ENCODE assay signal across 9 cellular contexts in genomic region chr12:109020750-109021380, GRCh38. TPM values are rescaled to one million over a fixed set of nuclear protein-coding genes. Genes with fewer than 3 reads are reported as not detected.
DNase-seq lines count a peak whose midpoint lies in the region; ATAC-seq, FAIRE-seq and TF ChIP-seq lines count a peak whose summit lies in the region.
"Had no signal": no experiment of that assay in that cellular context is flagged by ENCODE, and none has a peak within 500 bp of the region (broad histone marks: within the 10 kb centered on the region; RNA-seq: fewer than 3 reads in every experiment).

Gene SVOP, minus strand, starts transcription at chr12:109021068. Its CDS starts 200 bp downstream, at chr12:109020868.

- POLR2A ChIA-PET in A549 (lab: Yijun Ruan, JAX) (no interaction called here), endothelial cell of umbilical vein (lab: Charles Lee) (no interaction called here)
- POLR2A ChIA-PET in activated CD4-positive, alpha-beta memory T cell treated with anti-CD3 and anti-CD28 coated beads, Interleukin-2, amount 10 ng/mL, durations not matched to agents 7 days and 5 days (lab: Charles Lee) = no interaction called here

- no peaks in the 10 kb centered on the region for H3K27me3 ChIP-seq in H9 (ENCODE audit: insufficient read depth, low read length)
- H3K27me3 ChIP-seq in endothelial cell of umbilical vein (ENCODE audit: control insufficient read depth in 2 of 2, insufficient read depth in 2 of 2, low read length in 2 of 2) = no peaks in the 10 kb centered on the region

- peaks cover 8 to 10% of the 10 kb centered on the region in 2 experiments for H3K4me1 Mint-ChIP-seq in H9
- no peaks in the 10 kb centered on the region for H3K4me1 Mint-ChIP-seq in activated CD4-positive, alpha-beta memory T cell treated with anti-CD3 and anti-CD28 coated beads, Interleukin-2, amount 10 ng/mL, durations not matched to agents 7 days and 5 days

- H3K79me2 ChIP-seq in H9 (ENCODE audit: insufficient read depth, low read length) (no peaks in the 10 kb centered on the region), endothelial cell of umbilical vein (ENCODE audit: control insufficient read depth, insufficient read depth, low read length) (no peaks in the 10 kb centered on the region)

- H3K9me1 ChIP-seq in endothelial cell of umbilical vein (replicated peaks; ENCODE audit: control insufficient read depth, extremely low read depth, insufficient read depth, low read length) = no peaks in the 10 kb centered on the region

- BruUV-seq in endothelial cell of umbilical vein (replicated peaks; lab: Mats Ljungman, UMichigan) = no TSS peak

- no peaks in the 10 kb centered on the region for H3K79me1 ChIP-seq in H9 (ENCODE audit: insufficient read depth, low read depth, low read length, poor library complexity, severe bottlenecking)

- no peak for TF ChIP-seq EP300 in A549 (IDR thresholded peaks at IDR 0.05)

- H3K27ac Mint-ChIP-seq in H9 = no peak within 1 kb of the TSS
- H3K27ac Mint-ChIP-seq in activated CD4-positive, alpha-beta memory T cell treated with anti-CD3 and anti-CD28 coated beads, Interleukin-2, amount 10 ng/mL, durations not matched to agents 7 days and 5 days = no peak within 1 kb of the TSS

- no peak within 1 kb of the TSS for H3K18ac ChIP-seq in H9 (ENCODE audit: insufficient read length, low read depth, low read length)

- no peaks in the 10 kb centered on the region; a peak in 1 of 7 replicates for H3K36me3 Mint-ChIP-seq in H9 (ENCODE audit: insufficient read depth in 1 of 3, low read depth in 3 of 3)
- no peaks in the 10 kb centered on the region for H3K36me3 Mint-ChIP-seq in activated CD4-positive, alpha-beta memory T cell treated with anti-CD3 and anti-CD28 coated beads, Interleukin-2, amount 10 ng/mL, durations not matched to agents 7 days and 5 days (ENCODE audit: low read depth)

- no peak within 1 kb of the TSS for H2BK20ac ChIP-seq in H9 (ENCODE audit: low read depth, low read length, poor library complexity, severe bottlenecking)

- no peak within 1 kb of the TSS for H4K91ac ChIP-seq in H9 (ENCODE audit: insufficient read length, low read depth, low read length)

- H3K4me2 ChIP-seq in A549 (peak within 1 kb of the TSS; percentile 72), H9 (ENCODE audit: insufficient read depth, insufficient read length, low read length) (peak within 1 kb of the TSS; percentile 35), endothelial cell of umbilical vein (ENCODE audit: insufficient read depth, low read length) (no peak within 1 kb of the TSS)

- H2BK12ac ChIP-seq in H9 (ENCODE audit: insufficient read length, low read depth, low read length) = no peak within 1 kb of the TSS

- H3T11ph ChIP-seq in H9 (ENCODE audit: low read length) = no peak within 1 kb of the TSS

- H2BK5ac ChIP-seq in H9 (ENCODE audit: insufficient read length, low read length) = no peak within 1 kb of the TSS

- TF ChIP-seq CTCF in A549 (IDR thresholded peaks at IDR 0.05) = no peak
- TF ChIP-seq CTCF in H9 (conservative IDR thresholded peaks at IDR 0.05) = no peak
- no peak for TF ChIP-seq CTCF in endothelial cell of umbilical vein (IDR thresholded peaks at IDR 0.05; ENCODE audit: extremely low read depth in 1 of 2, insufficient read depth in 1 of 2, low read depth in 1 of 2, low read length in 2 of 2)

- H3K4me3 Mint-ChIP-seq in H9 = peak within 1 kb of the TSS; percentile 44 to 70; a peak in 4 of 5 replicates
- H3K4me3 Mint-ChIP-seq in activated CD4-positive, alpha-beta memory T cell treated with anti-CD3 and anti-CD28 coated beads, Interleukin-2, amount 10 ng/mL, durations not matched to agents 7 days and 5 days = no peak within 1 kb of the TSS

- no peak within 1 kb of the TSS for H3K27ac ChIP-seq in A549
- H3K27ac ChIP-seq in H9 (ENCODE audit: insufficient read length, low read depth, low read length) = no peak within 1 kb of the TSS
- H3K27ac ChIP-seq in endothelial cell of umbilical vein (ENCODE audit: insufficient read depth, low read depth, low read length) = no peak within 1 kb of the TSS

- H4K8ac ChIP-seq in H9 (replicated peaks; ENCODE audit: insufficient read length, low read depth, low read length) = no peak within 1 kb of the TSS

- no peak for TF ChIP-seq RAD21 in A549 (conservative IDR thresholded peaks at IDR 0.05 in 1 of 2, IDR thresholded peaks at IDR 0.05 in 1 of 2)

- no peak within 1 kb of the TSS for H3K4ac ChIP-seq in H9 (ENCODE audit: low read depth, low read length)

- CTCF ChIA-PET in A549 (lab: Yijun Ruan, JAX) (interaction anchor here (0.6 to 2.2 kb wide), 3 partner anchors 15 to 565 kb away, joined by 3 to 6 read pairs (median 3); no protein-coding TSS in a partner anchor), endothelial cell of umbilical vein (lab: Charles Lee) (no interaction called here)
- CTCF ChIA-PET in activated CD4-positive, alpha-beta memory T cell treated with anti-CD3 and anti-CD28 coated beads, Interleukin-2, amount 10 ng/mL, durations not matched to agents 7 days and 5 days (lab: Charles Lee) = no interaction called here

- DNase-seq in A549 (ENCODE audit: low read depth in 1 of 2, low spot score in 1 of 2) (peak; percentile 70 to 71), H9 (peak; percentile 96), NCI-H345 treated with DMSO at 0.1 percent for 48 hours (lab: John Stamatoyannopoulos, UW; ENCODE audit: unreplicated experiment) (peak; percentile 37), endothelial cell of umbilical vein (ENCODE audit: low read depth, low spot score) (peak; percentile 75), lung microvascular endothelial cell (ENCODE audit: low read depth in 2 of 2) (peak; percentile 83 to 88)
- peak; percentile 30 for DNase-seq in activated CD4-positive, alpha-beta memory T cell treated with anti-CD3 and anti-CD28 coated beads, Interleukin-2, amount 10 ng/mL, durations not matched to agents 7 days and 5 days
- DNase-seq in stimulated activated CD8-positive, alpha-beta memory T cell treated with anti-CD3 and anti-CD28 coated beads, Interleukin-4, amount 100 ng/mL, for 48 hours = peak; percentile 62

- H2AFZ ChIP-seq in H9 (ENCODE audit: low read length) = peak within 1 kb of the TSS; percentile 59
- H2AFZ ChIP-seq in endothelial cell of umbilical vein (ENCODE audit: low read depth, low read length) = no peak within 1 kb of the TSS

- H3K14ac ChIP-seq in H9 (ENCODE audit: insufficient read depth, low read length) = no peak within 1 kb of the TSS

- TF ChIP-seq POLR2A in A549 (IDR thresholded peaks at IDR 0.05; ENCODE audit: low read length) (no peak), endothelial cell of umbilical vein (IDR thresholded peaks at IDR 0.05; ENCODE audit: low read depth, low read length) (no peak)

- H3K36me3 ChIP-seq in endothelial cell of umbilical vein (ENCODE audit: control insufficient read depth in 2 of 2, extremely low read depth in 1 of 2, insufficient read depth in 2 of 2, low read length in 2 of 2) = no peaks in the 10 kb centered on the region

- WGBS in A549 (ENCODE audit: missing lambda C conversion rate) = 7% methylated on average over 25 of the region's 31 CpGs
- WGBS in H9 (ENCODE audit: extremely low coverage, insufficient read length, low lambda C conversion rate) = no CpG with 5 or more reads among the region's 31 CpGs

- H3K9me3 ChIP-seq in A549 (no peaks in the 10 kb centered on the region), H9 (ENCODE audit: control insufficient read depth, low read depth, low read length) (no peaks in the 10 kb centered on the region), endothelial cell of umbilical vein (replicated peaks; ENCODE audit: control insufficient read depth, insufficient read depth, low read length) (no peaks in the 10 kb centered on the region)

- no peak within 1 kb of the TSS for H3K9ac ChIP-seq in H9 (ENCODE audit: extremely low read depth, insufficient read length, low read length)
- no peak within 1 kb of the TSS for H3K9ac ChIP-seq in endothelial cell of umbilical vein (replicated peaks; ENCODE audit: extremely low read depth, insufficient read depth, low read length)

- ATAC-seq in A549 = peak; percentile 97 to 98
- ATAC-seq in HG03378 (IDR thresholded peaks at IDR 0.05; ENCODE audit: unreplicated experiment) = no peak

- no peak within 1 kb of the TSS for H2AK5ac ChIP-seq in H9 (ENCODE audit: insufficient read length, low read length)

- H3K23me2 ChIP-seq in H9 (ENCODE audit: insufficient read length, low read depth, low read length, poor library complexity, severe bottlenecking) = no peaks in the 10 kb centered on the region

- H3K9me3 Mint-ChIP-seq in H9 = no peaks in the 10 kb centered on the region
- no peaks in the 10 kb centered on the region for H3K9me3 Mint-ChIP-seq in activated CD4-positive, alpha-beta memory T cell treated with anti-CD3 and anti-CD28 coated beads, Interleukin-2, amount 10 ng/mL, durations not matched to agents 7 days and 5 days

- peaks cover 19% of the 10 kb centered on the region for H3K27me3 Mint-ChIP-seq in H9 (ENCODE audit: low read depth)
- peaks cover 25% of the 10 kb centered on the region for H3K27me3 Mint-ChIP-seq in activated CD4-positive, alpha-beta memory T cell treated with anti-CD3 and anti-CD28 coated beads, Interleukin-2, amount 10 ng/mL, durations not matched to agents 7 days and 5 days

- FAIRE-seq in A549 (lab: Jason Lieb, UNC) (no peak), endothelial cell of umbilical vein (lab: Jason Lieb, UNC) (peak; percentile 76)

- H2BK15ac ChIP-seq in H9 (ENCODE audit: low read depth, low read length) = no peak within 1 kb of the TSS

- H4K5ac ChIP-seq in H9 (ENCODE audit: insufficient read length, low read depth, low read length) = no peak within 1 kb of the TSS

- H4K20me1 ChIP-seq in H9 (ENCODE audit: control insufficient read depth, insufficient read depth, insufficient read length) (no peaks in the 10 kb centered on the region), endothelial cell of umbilical vein (replicated peaks; ENCODE audit: control insufficient read depth, extremely low read depth, insufficient read depth, low read length) (peaks cover 2% of the 10 kb centered on the region)

- no peak within 1 kb of the TSS for H3K56ac ChIP-seq in H9 (ENCODE audit: insufficient read length, low read depth, low read length)

- H3K4me3 ChIP-seq in A549 = peak within 1 kb of the TSS; percentile 11; the same call in 1 of the 3 replicates
- no peak within 1 kb of the TSS for H3K4me3 ChIP-seq in endothelial cell of umbilical vein (replicated peaks in 1 of 3; ENCODE audit: insufficient read depth in 1 of 3, low read depth in 1 of 3, low read length in 3 of 3)

- no peak within 1 kb of the TSS for H2BK120ac ChIP-seq in H9 (ENCODE audit: low read depth, low read length, poor library complexity, severe bottlenecking)

- no peak within 1 kb of the TSS for H3K23ac ChIP-seq in H9 (ENCODE audit: insufficient read length, low read depth, low read length)

- H3K4me1 ChIP-seq in A549 = no peaks in the 10 kb centered on the region
- H3K4me1 ChIP-seq in H9 (ENCODE audit: insufficient read depth, low read length) = no peaks in the 10 kb centered on the region
- H3K4me1 ChIP-seq in endothelial cell of umbilical vein (ENCODE audit: control insufficient read depth, extremely low read depth, insufficient read depth, low read length) = no peaks in the 10 kb centered on the region

- intact Hi-C loops in endothelial cell of umbilical vein (cut with micrococcal nuclease) = loop anchor here (1.0 kb wide), 1 partner anchor 90 kb away; no protein-coding TSS in a partner anchor

- dilution Hi-C loops in endothelial cell of umbilical vein (cut with MboI; ENCODE audit: extremely low pct_ligation_motif_present, low sequenced_read_pairs) = no loop called here

RNA-seq across cellular contexts. Expression of gene SVOP, which starts in this region (rescaled TPM):
- polyA plus RNA-seq in A549 (2011; rRNA removed) (not detected in 2 replicates), A549 (2017; fragmentation: RNase III; extraction: RNeasy Plus Mini Kit Qiagen cat#74134 plus additional on column Dnase treatment) (not detected in 3 replicates), endothelial cell of umbilical vein (not detected in 2 replicates)
- not detected in 2 replicates for polyA plus RNA-seq in A549 (2012; cell fraction: cytosol; rRNA removed)
- polyA plus RNA-seq in A549 (2012; cell fraction: nucleus; rRNA removed) = not detected in 2 replicates
- not detected in 2 replicates for polyA minus RNA-seq in A549 (2011; rRNA and poly(A)+ RNA removed)
- total RNA-seq in H9 (2021) (0.11 and 0.15 TPM in 2 replicates), endothelial cell of umbilical vein (not detected in 2 replicates), lung microvascular endothelial cell (not detected in 2 replicates)
- not detected for total RNA-seq in activated CD4-positive, alpha-beta memory T cell treated with anti-CD3 and anti-CD28 coated beads, Interleukin-2, amount 10 ng/mL, durations not matched to agents 7 days and 5 days
- not detected in 2 replicates for polyA plus RNA-seq in endothelial cell of umbilical vein (2011; cell fraction: cytosol; rRNA removed)
- not detected in 2 replicates for polyA plus RNA-seq in endothelial cell of umbilical vein (2011; cell fraction: nucleus; rRNA removed)
- not detected in 2 replicates for polyA plus RNA-seq in endothelial cell of umbilical vein (2012)
- not detected in 2 replicates for polyA minus RNA-seq in endothelial cell of umbilical vein
- not detected for polyA minus RNA-seq in endothelial cell of umbilical vein (2011; cell fraction: cytosol; rRNA and poly(A)+ RNA removed)
- polyA minus RNA-seq in endothelial cell of umbilical vein (2011; cell fraction: nucleus; rRNA and poly(A)+ RNA removed) = not detected in 2 replicates
- total RNA-seq: epithelial cell of proximal tubule had no signal

Comparison
In these comparisons a context has a peak if more than half of its experiments do, and no peak if none do; other contexts are left out.
1. Peak in DNase-seq, ATAC-seq, H3K4me3 ChIP-seq and H3K4me2 ChIP-seq in A549; RNA of the gene not detected or under 1 TPM.
2. Peak in DNase-seq and H3K4me2 ChIP-seq in H9; RNA of the gene not detected or under 1 TPM.
3. Peak in DNase-seq in activated CD4-positive, alpha-beta memory T cell treated with anti-CD3 and anti-CD28 coated beads, Interleukin-2, amount 10 ng/mL, durations not matched to agents 7 days and 5 days; RNA of the gene not detected or under 1 TPM.
4. Peak in DNase-seq in endothelial cell of umbilical vein; RNA of the gene not detected or under 1 TPM.
5. Peak in DNase-seq in lung microvascular endothelial cell; RNA of the gene not detected or under 1 TPM.
6. DNase-seq: peak in every context shown above with its lines; median percentile 96 in H9; 86 in lung microvascular endothelial cell; 75 in endothelial cell of umbilical vein; 70 in A549; 62 in stimulated activated CD8-positive, alpha-beta memory T cell treated with anti-CD3 and anti-CD28 coated beads, Interleukin-4, amount 100 ng/mL, for 48 hours; 37 in NCI-H345 treated with DMSO at 0.1 percent for 48 hours; 30 in activated CD4-positive, alpha-beta memory T cell treated with anti-CD3 and anti-CD28 coated beads, Interleukin-2, amount 10 ng/mL, durations not matched to agents 7 days and 5 days.